Comparison of ENCODE assay signal across 18 cellular contexts in the genomic region with DNA sequence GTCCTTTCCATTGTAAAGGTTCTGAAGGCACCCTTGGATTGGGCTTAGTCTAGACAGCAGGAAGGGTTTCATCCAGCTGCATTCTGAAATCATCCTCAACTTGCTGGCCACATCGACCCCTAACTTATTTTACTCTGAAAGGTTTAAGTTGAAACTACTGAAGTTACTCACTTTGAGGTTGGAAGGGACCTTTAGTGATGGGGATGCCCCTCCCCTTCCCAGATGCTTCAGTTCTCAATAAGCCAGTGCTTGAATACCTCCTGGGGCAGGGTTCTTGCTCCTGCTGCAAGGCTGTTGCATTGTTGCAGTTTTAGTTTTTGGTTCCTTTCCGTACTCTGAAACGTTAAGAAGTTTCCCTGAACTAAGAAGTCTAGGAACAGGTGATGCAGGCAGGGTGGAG. TPM values are rescaled to one million over a fixed set of nuclear protein-coding genes. Genes with fewer than 3 reads are reported as not detected.
"Had no signal": no experiment of that assay in that cellular context is flagged by ENCODE, and none has a peak within 500 bp of the region (broad histone marks: within the 10 kb centered on the region; RNA-seq: fewer than 3 reads in every experiment).

No MANE protein-coding gene starts in this region.

- H3K4me1 ChIP-seq: body of pancreas, pancreas, right lobe of liver had no signal

- H3K4me2 ChIP-seq: smooth muscle cell had no signal

- ATAC-seq: body of pancreas; natural killer cell treated with Interleukin-12 subunit alpha and Interleukin-12 subunit beta and Interleukin-15 and Interleukin-18, amount 100 ng/mL, for 72 hours; pancreas; right lobe of liver had no signal

- H3K36me3 ChIP-seq: neutrophil, pancreas, right lobe of liver, transverse colon, uterus had no signal

- H3K9me3 ChIP-seq: body of pancreas, neutrophil, pancreas, right lobe of liver, transverse colon, uterus had no signal

- FAIRE-seq: colon, pancreas, TTC549 had no signal

- H3K9me3 Mint-ChIP-seq: activated CD4-positive, alpha-beta T cell treated with anti-CD3 and anti-CD28 coated beads, Interleukin-2, amount 10 ng/mL, durations not matched to agents 24 days and 14 days; activated naive CD8-positive, alpha-beta T cell treated with anti-CD3 and anti-CD28 coated beads, Interleukin-2, amount 10 ng/mL, durations not matched to agents 7 days and 5 days; natural killer cell treated with Interleukin-12 subunit alpha and Interleukin-12 subunit beta and Interleukin-15 and Interleukin-18, amount 100 ng/mL, for 72 hours; T-helper 2 cell treated with Interferon-gamma antibody and Interleukin-4, amounts not matched to agents 5 μg/mL and 100 μg/mL, for 36 hours had no signal

- H3K27me3 ChIP-seq: body of pancreas, pancreas, right lobe of liver, transverse colon, uterus had no signal

- H3K4me3 Mint-ChIP-seq: activated CD4-positive, alpha-beta T cell treated with anti-CD3 and anti-CD28 coated beads, Interleukin-2, amount 10 ng/mL, durations not matched to agents 24 days and 14 days; activated naive CD8-positive, alpha-beta T cell treated with anti-CD3 and anti-CD28 coated beads, Interleukin-2, amount 10 ng/mL, durations not matched to agents 7 days and 5 days; natural killer cell treated with Interleukin-12 subunit alpha and Interleukin-12 subunit beta and Interleukin-15 and Interleukin-18, amount 100 ng/mL, for 72 hours; T-helper 2 cell treated with Interferon-gamma antibody and Interleukin-4, amounts not matched to agents 5 μg/mL and 100 μg/mL, for 36 hours had no signal

- DNase-seq: activated CD4-positive, alpha-beta T cell treated with anti-CD3 and anti-CD28 coated beads, Interleukin-2, amount 10 ng/mL, durations not matched to agents 24 days and 14 days; activated naive CD8-positive, alpha-beta T cell treated with anti-CD3 and anti-CD28 coated beads, Interleukin-2, amount 10 ng/mL, durations not matched to agents 7 days and 5 days; body of pancreas; dorsolateral prefrontal cortex; foreskin fibroblast; pancreas; right lobe of liver; stimulated activated CD4-positive, alpha-beta T cell treated with anti-CD3 and anti-CD28 coated beads, Interleukin-4, amount 100 ng/mL, for 4 hours; stimulated activated naive CD4-positive, alpha-beta T cell treated with Interleukin-2 at 50 U/mL for 16 hours; transverse colon; uterus had no signal

- H3K27ac Mint-ChIP-seq: activated CD4-positive, alpha-beta T cell treated with anti-CD3 and anti-CD28 coated beads, Interleukin-2, amount 10 ng/mL, durations not matched to agents 24 days and 14 days; activated naive CD8-positive, alpha-beta T cell treated with anti-CD3 and anti-CD28 coated beads, Interleukin-2, amount 10 ng/mL, durations not matched to agents 7 days and 5 days; natural killer cell treated with Interleukin-12 subunit alpha and Interleukin-12 subunit beta and Interleukin-15 and Interleukin-18, amount 100 ng/mL, for 72 hours; T-helper 2 cell treated with Interferon-gamma antibody and Interleukin-4, amounts not matched to agents 5 μg/mL and 100 μg/mL, for 36 hours had no signal

- H3K36me3 Mint-ChIP-seq: activated naive CD8-positive, alpha-beta T cell treated with anti-CD3 and anti-CD28 coated beads, Interleukin-2, amount 10 ng/mL, durations not matched to agents 7 days and 5 days; natural killer cell treated with Interleukin-12 subunit alpha and Interleukin-12 subunit beta and Interleukin-15 and Interleukin-18, amount 100 ng/mL, for 72 hours had no signal

- H3K4me3 ChIP-seq: body of pancreas, dorsolateral prefrontal cortex, pancreas, right lobe of liver, smooth muscle cell, transverse colon, uterus had no signal

- H3K27ac ChIP-seq: body of pancreas, dorsolateral prefrontal cortex, epithelial cell of prostate, neutrophil, pancreas, right lobe of liver, transverse colon, uterus had no signal

RNA-seq across cellular contexts. Expression of a gene that starts 26.4 kb away (rescaled TPM):
- total RNA-seq: natural killer cell treated with Interleukin-12 subunit alpha and Interleukin-12 subunit beta and Interleukin-15 and Interleukin-18, amount 100 ng/mL, for 72 hours had no signal
